ENCODE assay signal across 37 cellular contexts in genomic region chr4:103853627-103854026, GRCh38.
"Had no signal": no experiment of that assay in that cellular context is flagged by ENCODE, and none has a peak within 500 bp of the region (broad histone marks: within the 10 kb centered on the region; RNA-seq: fewer than 3 reads in every experiment).

No MANE protein-coding gene starts in this region.

- ATAC-seq: effector memory CD8-positive, alpha-beta T cell; gastroesophageal sphincter; left lung; T-helper 17 cell; upper lobe of right lung had no signal

- FAIRE-seq: pancreas had no signal

- H3K4me3 ChIP-seq: adrenal gland, cardiac muscle cell, colonic mucosa, dorsolateral prefrontal cortex, gastroesophageal sphincter, left lung, pancreas, prostate gland, sigmoid colon, smooth muscle cell, suprapubic skin, tibial artery, upper lobe of right lung had no signal

- DNase-seq: activated CD4-positive, alpha-beta memory T cell treated with anti-CD3 and anti-CD28 coated beads for 36 hours; activated CD4-positive, alpha-beta T cell treated with anti-CD3 and anti-CD28 coated beads, Interleukin-2, amount 10 ng/mL, durations not matched to agents 24 days and 14 days; activated CD4-positive, CD25-positive, alpha-beta regulatory T cell treated with anti-CD3 and anti-CD28 coated beads, Interleukin-2, amount 50 U/mL, for 72 hours; activated CD8-positive, alpha-beta memory T cell treated with anti-CD3 and anti-CD28 coated beads, Interleukin-2, amount 50 U/mL, for 4 hours; activated effector memory CD4-positive, alpha-beta T cell treated with anti-CD3 and anti-CD28 coated beads, Interleukin-2, amount 50 U/mL, for 16 hours; activated naive CD4-positive, alpha-beta T cell treated with anti-CD3 and anti-CD28 coated beads for 36 hours; activated naive CD8-positive, alpha-beta T cell treated with anti-CD3 and anti-CD28 coated beads for 36 hours; activated T-cell treated with anti-CD3 and anti-CD28 coated beads, Interleukin-2, amount 50 U/mL, for 1 hour; adrenal gland; aorta; cerebellar nuclear complex; colonic mucosa; dorsolateral prefrontal cortex; effector memory CD8-positive, alpha-beta T cell; head of caudate nucleus; left lung; naive B cell; nephron progenitor cell; pancreas; retina; sigmoid colon; stimulated activated CD4-positive, alpha-beta T cell treated with anti-CD3 and anti-CD28 coated beads, Interleukin-1b, Interleukin-23, amount 100 ng/mL, for 48 hours; stimulated activated CD4-positive, alpha-beta T cell treated with anti-CD3 and anti-CD28 coated beads, Interleukin-4, amount 100 ng/mL, for 4 hours; stimulated activated CD8-positive, alpha-beta memory T cell treated with anti-CD3 and anti-CD28 coated beads, Interleukin-4, amount 100 ng/mL, for 48 hours; stimulated activated naive B cell treated with anti-CD40 and anti-IgM and Interleukin-4, amounts not matched to agents 10 μg/mL and 1 μg/mL and 100 μg/mL, for 72 hours; T-helper 17 cell; T1000; tibial artery; upper lobe of right lung had no signal

- H3K36me3 ChIP-seq: adrenal gland, cardiac muscle cell, colonic mucosa, gastroesophageal sphincter, left lung, pancreas, prostate gland, sigmoid colon, suprapubic skin, tibial artery, upper lobe of right lung had no signal

- H3K27ac Mint-ChIP-seq: activated CD4-positive, alpha-beta memory T cell treated with anti-CD3 and anti-CD28 coated beads for 36 hours; activated CD4-positive, alpha-beta T cell treated with anti-CD3 and anti-CD28 coated beads, Interleukin-2, amount 10 ng/mL, durations not matched to agents 24 days and 14 days; activated naive CD4-positive, alpha-beta T cell treated with anti-CD3 and anti-CD28 coated beads for 36 hours; activated naive CD8-positive, alpha-beta T cell treated with anti-CD3 and anti-CD28 coated beads for 36 hours; activated T-helper 1 cell treated with anti-CD3 and anti-CD28 coated beads, Interleukin-12 subunit alpha, Interleukin-12 subunit beta, Interleukin-2, Interleukin-4 antibody, amounts not matched to agents 30 ng/mL and 10 ng/mL and 1 ng/mL, durations not matched to agents 14 hours and 24 hours and 36 hours; effector memory CD8-positive, alpha-beta T cell; mesothelial cell of epicardium; naive B cell; nephron progenitor cell; stimulated activated naive B cell treated with anti-CD40 and anti-IgM and Interleukin-4, amounts not matched to agents 10 μg/mL and 1 μg/mL and 100 μg/mL, for 72 hours; T-helper 17 cell had no signal

- H3K9me3 ChIP-seq: adrenal gland, colonic mucosa, pancreas, prostate gland, sigmoid colon, tibial artery, upper lobe of right lung had no signal

- H3K4me3 Mint-ChIP-seq: activated CD4-positive, alpha-beta memory T cell treated with anti-CD3 and anti-CD28 coated beads for 36 hours; activated CD4-positive, alpha-beta T cell treated with anti-CD3 and anti-CD28 coated beads, Interleukin-2, amount 10 ng/mL, durations not matched to agents 24 days and 14 days; activated naive CD4-positive, alpha-beta T cell treated with anti-CD3 and anti-CD28 coated beads for 36 hours; activated naive CD8-positive, alpha-beta T cell treated with anti-CD3 and anti-CD28 coated beads for 36 hours; activated T-helper 1 cell treated with anti-CD3 and anti-CD28 coated beads, Interleukin-12 subunit alpha, Interleukin-12 subunit beta, Interleukin-2, Interleukin-4 antibody, amounts not matched to agents 30 ng/mL and 10 ng/mL and 1 ng/mL, durations not matched to agents 14 hours and 24 hours and 36 hours; effector memory CD8-positive, alpha-beta T cell; mesothelial cell of epicardium; naive B cell; nephron progenitor cell; stimulated activated naive B cell treated with anti-CD40 and anti-IgM and Interleukin-4, amounts not matched to agents 10 μg/mL and 1 μg/mL and 100 μg/mL, for 72 hours; T-helper 17 cell had no signal

- H3K27me3 ChIP-seq: adrenal gland, cardiac muscle cell, colonic mucosa, dorsolateral prefrontal cortex, gastroesophageal sphincter, left lung, pancreas, sigmoid colon, suprapubic skin, tibial artery, upper lobe of right lung had no signal

- H3K36me3 Mint-ChIP-seq: activated CD4-positive, alpha-beta memory T cell treated with anti-CD3 and anti-CD28 coated beads for 36 hours; activated naive CD8-positive, alpha-beta T cell treated with anti-CD3 and anti-CD28 coated beads for 36 hours; brain; mesothelial cell of epicardium; naive B cell; stimulated activated naive B cell treated with anti-CD40 and anti-IgM and Interleukin-4, amounts not matched to agents 10 μg/mL and 1 μg/mL and 100 μg/mL, for 72 hours had no signal

- H3K4me1 Mint-ChIP-seq: activated CD4-positive, alpha-beta T cell treated with anti-CD3 and anti-CD28 coated beads, Interleukin-2, amount 10 ng/mL, durations not matched to agents 24 days and 14 days; activated naive CD8-positive, alpha-beta T cell treated with anti-CD3 and anti-CD28 coated beads for 36 hours; brain; mesothelial cell of epicardium; naive B cell; nephron progenitor cell; stimulated activated naive B cell treated with anti-CD40 and anti-IgM and Interleukin-4, amounts not matched to agents 10 μg/mL and 1 μg/mL and 100 μg/mL, for 72 hours; T-helper 17 cell had no signal
